8 cellular contexts compared by ENCODE assay signal in genomic region chr6:31814677-31815024, GRCh38. TPM values are rescaled to one million over a fixed set of nuclear protein-coding genes. Genes with fewer than 3 reads are reported as not detected.
DNase-seq lines count a peak whose midpoint lies in the region; ATAC-seq and TF ChIP-seq lines count a peak whose summit lies in the region.

No MANE protein-coding gene starts in this region.

- TF ChIP-seq CTCF in RWPE2 (IDR thresholded peaks at IDR 0.05; ENCODE audit: poor library complexity, severe bottlenecking) (no peak), foreskin fibroblast (IDR thresholded peaks at IDR 0.05; ENCODE audit: low read depth, low read length) (no peak)

- H3K4me1 Mint-ChIP-seq in IgD-negative memory B cell (peaks cover 22 to 27% (median 24%) of the 10 kb centered on the region in 3 donors), naive B cell (peaks cover 17 to 31% (median 28%) of the 10 kb centered on the region in 3 donors)

- no peaks in the 10 kb centered on the region for H3K9me3 ChIP-seq in RWPE2 (ENCODE audit: severe bottlenecking)

- ATAC-seq in RWPE2 (ENCODE audit: low read depth) (peak; percentile 76), naive B cell (ENCODE audit: low read depth in 2 of 2) (peak; percentile 61 to 63), HG02852 (IDR thresholded peaks at IDR 0.05; ENCODE audit: unreplicated experiment) (no peak)

- DNase-seq in Daoy (ENCODE audit: low read depth) (peak; percentile 99), RWPE2 (ENCODE audit: low spot score) (peak; percentile 98), foreskin fibroblast (peak; percentile 98 to 99), naive B cell (no peak), substantia nigra (lab: John Stamatoyannopoulos, UW) (peak in 48 of 49 donors; percentile 38 to 97 (median 91))
- DNase-seq in activated naive CD4-positive, alpha-beta T cell treated with anti-CD3 and anti-CD28 coated beads, Interleukin-2, amount 50 U/mL, for 16 hours: peak; percentile 63

- H3K36me3 Mint-ChIP-seq in IgD-negative memory B cell (peaks cover 3% of the 10 kb centered on the region), naive B cell (no peaks in the 10 kb centered on the region)

- H3K4me1 ChIP-seq in RWPE2 (ENCODE audit: insufficient read depth, poor library complexity, severe bottlenecking): peaks cover 17% of the 10 kb centered on the region

- no peaks in the 10 kb centered on the region for H3K9me3 Mint-ChIP-seq in IgD-negative memory B cell
- no peaks in the 10 kb centered on the region for H3K9me3 Mint-ChIP-seq in naive B cell

- H3K4me3 Mint-ChIP-seq in IgD-negative memory B cell (peak overlapping the region; percentile 92 to 98 (median 94)), naive B cell (peak overlapping the region; percentile 91 to 97 (median 94))

- no peaks in the 10 kb centered on the region for H3K27me3 ChIP-seq in RWPE2 (ENCODE audit: insufficient read depth, poor library complexity, severe bottlenecking)

- peak overlapping the region; percentile 83 to 96 (median 91) for H3K27ac Mint-ChIP-seq in IgD-negative memory B cell
- H3K27ac Mint-ChIP-seq in naive B cell: peak overlapping the region; percentile 60 to 95 (median 72)

- peaks cover 6% of the 10 kb centered on the region; the same call in 1 of the 2 replicates for H3K36me3 ChIP-seq in RWPE2 (ENCODE audit: low read depth)

- H3K27ac ChIP-seq in RWPE2 (ENCODE audit: poor library complexity, severe bottlenecking) (peak overlapping the region; percentile 93), substantia nigra (ENCODE audit: low read depth, low read length, poor library complexity, severe bottlenecking) (peak overlapping the region; percentile 100)

- H3K4me3 ChIP-seq in RWPE2 (ENCODE audit: severe bottlenecking): peak overlapping the region; percentile 58
- peak overlapping the region; percentile 62 to 80 for H3K4me3 ChIP-seq in foreskin fibroblast (ENCODE audit: low read depth in 1 of 2, low read length in 2 of 2)

- H3K27me3 Mint-ChIP-seq in IgD-negative memory B cell: no peaks in the 10 kb centered on the region
- H3K27me3 Mint-ChIP-seq in naive B cell: no peaks in the 10 kb centered on the region

RNA-seq across cellular contexts. Expression of gene HSPA1L, which starts 0.4 kb away (rescaled TPM):
- 0.12 and 0.80 TPM in 2 replicates for total RNA-seq in Daoy (2014; rRNA removed; shearing (Covaris generic))
- polyA plus RNA-seq in IgD-negative memory B cell (1.2 TPM), naive B cell (ENCODE audit: low read depth in 6 of 6) (1 to 10 TPM in 1 of 6 donors, under 1 TPM in 4, not detected in 1; 0.45 to 1.4 (median 0.71) TPM)

RNA-seq across cellular contexts. Expression of gene HSPA1A, which starts 0.7 kb away (rescaled TPM):
- 148 and 171 TPM in 2 replicates for total RNA-seq in Daoy (2014; rRNA removed; shearing (Covaris generic))
- polyA plus RNA-seq in IgD-negative memory B cell (49.5 TPM), naive B cell (ENCODE audit: low read depth in 6 of 6) (10 to 100 TPM in 2 of 6 donors, 1 to 10 TPM in 3, under 1 TPM in 1; 0.23 to 12.1 (median 7.9) TPM)

RNA-seq across cellular contexts. Expression of gene LSM2, which starts 7.9 kb away (rescaled TPM):
- 91.8 and 146 TPM in 2 replicates for total RNA-seq in Daoy (2014; rRNA removed; shearing (Covaris generic))
- polyA plus RNA-seq in IgD-negative memory B cell: 100 TPM
- 100 to 1,000 TPM in 1 of 6 donors, 10 to 100 TPM in 5; 75.4 to 107 (median 92.4) TPM for polyA plus RNA-seq in naive B cell (ENCODE audit: low read depth in 6 of 6)

RNA-seq across cellular contexts. Expression of gene HSPA1B, which starts 12.9 kb away (rescaled TPM):
- total RNA-seq in Daoy (2014; rRNA removed; shearing (Covaris generic)): 194 and 206 TPM in 2 replicates
- polyA plus RNA-seq in IgD-negative memory B cell (5.7 TPM), naive B cell (ENCODE audit: low read depth in 6 of 6) (1 to 10 TPM; 1.1 to 2.8 (median 1.8) TPM)

RNA-seq across cellular contexts. Expression of gene VARS1, which starts 19.1 kb away (rescaled TPM):
- 77.3 and 80.3 TPM in 2 replicates for total RNA-seq in Daoy (2014; rRNA removed; shearing (Covaris generic))
- 83.0 TPM for polyA plus RNA-seq in IgD-negative memory B cell
- polyA plus RNA-seq in naive B cell (ENCODE audit: low read depth in 6 of 6): 10 to 100 TPM; 42.2 to 70.6 (median 50.3) TPM
